In genomic region chr2:11411768-11412448, GRCh38 we compare ENCODE assay signal across 8 cellular contexts. TPM values are rescaled to one million over a fixed set of nuclear protein-coding genes. Genes with fewer than 3 reads are reported as not detected.
DNase-seq lines count a peak whose midpoint lies in the region; ATAC-seq and TF ChIP-seq lines count a peak whose summit lies in the region.

No MANE protein-coding gene starts in this region.

- H3K27ac Mint-ChIP-seq in activated CD4-positive, alpha-beta memory T cell treated with anti-CD3 and anti-CD28 coated beads for 36 hours, result no peak overlapping the region

- ATAC-seq in left lobe of liver, result peak; percentile 94

- no peaks in the 10 kb centered on the region for H3K36me3 ChIP-seq in brain microvascular endothelial cell (replicated peaks)

- no peaks in the 10 kb centered on the region for H3K36me3 Mint-ChIP-seq in activated CD4-positive, alpha-beta memory T cell treated with anti-CD3 and anti-CD28 coated beads for 36 hours

- CTCF ChIA-PET in activated CD4-positive, alpha-beta memory T cell treated with anti-CD3 and anti-CD28 coated beads for 36 hours (lab: Charles Lee), result interaction anchor here (1.1 to 4.1 kb wide), 2 partner anchors 67 to 279 kb away, joined by 3 to 26 read pairs; partner anchors contain the start of gene ROCK2

- H3K27ac ChIP-seq in brain microvascular endothelial cell, result no peak overlapping the region

- H3K4me3 ChIP-seq in brain microvascular endothelial cell (ENCODE audit: low read depth, low read length), result no peak overlapping the region

- POLR2A ChIA-PET in activated CD4-positive, alpha-beta memory T cell treated with anti-CD3 and anti-CD28 coated beads for 36 hours (lab: Charles Lee), result no interaction called here

- peak; percentile 88 for TF ChIP-seq CTCF in brain microvascular endothelial cell (IDR thresholded peaks at IDR 0.05; ENCODE audit: low read depth, low read length, missing control alignments)

- H3K4me1 Mint-ChIP-seq in activated CD4-positive, alpha-beta memory T cell treated with anti-CD3 and anti-CD28 coated beads for 36 hours (ENCODE audit: low read depth), result no peaks in the 10 kb centered on the region

- in situ Hi-C loops in brain microvascular endothelial cell (cut with HindIII; ENCODE audit: low pct_ligation_motif_present, low sequenced_read_pairs), result no loop called here

- intact Hi-C loops in activated CD4-positive, alpha-beta memory T cell treated with anti-CD3 and anti-CD28 coated beads for 36 hours (cut with micrococcal nuclease), result loop anchor here (10.0 kb wide), 1 partner anchor 277 kb away; a partner anchor contains a TSS

- peaks cover 10% of the 10 kb centered on the region for H3K27me3 Mint-ChIP-seq in activated CD4-positive, alpha-beta memory T cell treated with anti-CD3 and anti-CD28 coated beads for 36 hours

- peak; percentile 24 to 65 (median 42) for DNase-seq in NCI-H1417 (lab: John Stamatoyannopoulos, UW)
- no peak for DNase-seq in NCI-H1417 treated with DMSO at 0.1 percent for 48 hours (lab: John Stamatoyannopoulos, UW)
- peak; percentile 24 for DNase-seq in NCI-H2029 (lab: John Stamatoyannopoulos, UW)
- DNase-seq in brain microvascular endothelial cell, result peak; percentile 43
- DNase-seq in left lobe of liver (ENCODE audit: low spot score), result no peak
- peak; percentile 59 for DNase-seq in ureter (ENCODE audit: low spot score)
- DNase-seq in activated T-cell treated with anti-CD3 and anti-CD28 coated beads, Interleukin-2, amount 50 U/mL, for 1 hour, result no peak
- DNase-seq in activated CD4-positive, alpha-beta memory T cell treated with anti-CD3 and anti-CD28 coated beads for 36 hours, result no peak

- H3K4me3 Mint-ChIP-seq in activated CD4-positive, alpha-beta memory T cell treated with anti-CD3 and anti-CD28 coated beads for 36 hours, result no peak overlapping the region

- no peaks in the 10 kb centered on the region for H3K27me3 ChIP-seq in brain microvascular endothelial cell (replicated peaks)

- peaks cover 2% of the 10 kb centered on the region for H3K9me3 Mint-ChIP-seq in activated CD4-positive, alpha-beta memory T cell treated with anti-CD3 and anti-CD28 coated beads for 36 hours

RNA-seq across cellular contexts. Expression of gene E2F6, which starts 54.1 kb away (rescaled TPM):
- 5.0 TPM for total RNA-seq in left lobe of liver
- total RNA-seq in ureter, result 13.4 TPM
- total RNA-seq in activated CD4-positive, alpha-beta memory T cell treated with anti-CD3 and anti-CD28 coated beads for 36 hours, result 10 to 100 TPM in 1 of 2 experiments, 1 to 10 TPM in 1; 9.9 to 10.3 TPM

Comparison
In these comparisons a context has a peak if more than half of its experiments do, and no peak if none do; other contexts are left out.
1. DNase-seq: peak in NCI-H1417 (3 of 3), NCI-H2029 (single experiment), brain microvascular endothelial cell (single experiment) and ureter (single experiment); none in NCI-H1417 treated with DMSO at 0.1 percent for 48 hours (single experiment), left lobe of liver (single experiment), activated T-cell treated with anti-CD3 and anti-CD28 coated beads, Interleukin-2, amount 50 U/mL, for 1 hour (single experiment) and activated CD4-positive, alpha-beta memory T cell treated with anti-CD3 and anti-CD28 coated beads for 36 hours (single experiment).